22 cellular contexts compared by ENCODE assay signal in genomic region chr17:2962729-2963128, GRCh38.
A peak's percentile ranks its signal among the peaks of the same experiment; 100 is the strongest.
DNase-seq lines count a peak whose midpoint lies in the region; ATAC-seq, FAIRE-seq and TF ChIP-seq lines count a peak whose summit lies in the region.
"Had no signal": no experiment of that assay in that cellular context is flagged by ENCODE, and none has a peak within 500 bp of the region (broad histone marks: within the 10 kb centered on the region; RNA-seq: fewer than 3 reads in every experiment).

No MANE protein-coding gene starts in this region.

- no peak overlapping the region for H3K4me3 ChIP-seq in neuronal stem cell (ENCODE audit: low read length in 2 of 2)
- H3K4me3 ChIP-seq: SJSA1 had no signal

- no peaks in the 10 kb centered on the region for H3K9me3 Mint-ChIP-seq in activated T-cell treated with anti-CD3 and anti-CD28 coated beads, Interleukin-2, amount 50 U/mL, for 24 hours
- H3K9me3 Mint-ChIP-seq: CD8-positive, alpha-beta memory T cell had no signal

- H3K4me2 ChIP-seq in neuronal stem cell (ENCODE audit: insufficient read depth, low read length, poor library complexity, severe bottlenecking), result no peak overlapping the region
- H3K4me2 ChIP-seq: KMS-11 had no signal

- no peak overlapping the region for H3K4ac ChIP-seq in neuronal stem cell (ENCODE audit: low read length)

- H3K27ac ChIP-seq in VCaP (peak overlapping the region; percentile 98; the same call in 1 of the 2 replicates), neuronal stem cell (replicated peaks; ENCODE audit: low read length) (no peak overlapping the region)
- H3K27ac ChIP-seq: KMS-11, SJSA1 had no signal

- H2BK15ac ChIP-seq in neuronal stem cell (ENCODE audit: low read length), result peak overlapping the region; percentile 45

- peaks cover 9% of the 10 kb centered on the region for H3K36me3 Mint-ChIP-seq in activated T-cell treated with anti-CD3 and anti-CD28 coated beads, Interleukin-2, amount 50 U/mL, for 24 hours (ENCODE audit: low read depth)

- no peaks in the 10 kb centered on the region for H3K79me1 ChIP-seq in neuronal stem cell (ENCODE audit: low read depth, low read length)

- no CpG with 5 or more reads among the region's 14 CpGs for WGBS in neuronal stem cell (ENCODE audit: extremely low coverage in 2 of 2, insufficient read length in 2 of 2, insufficient replicate concordance in 1 of 2), 2 donors

- H4K8ac ChIP-seq in neuronal stem cell (ENCODE audit: low read depth, low read length), result no peak overlapping the region

- peaks cover 4 to 21% of the 10 kb centered on the region in 2 donors for H3K4me1 ChIP-seq in neuronal stem cell (ENCODE audit: control insufficient read depth in 2 of 2, insufficient read depth in 1 of 2, low read depth in 1 of 2, low read length in 2 of 2)

- peak overlapping the region; percentile 47 for H2AK5ac ChIP-seq in neuronal stem cell (ENCODE audit: low read depth, low read length)

- H3K14ac ChIP-seq in neuronal stem cell (ENCODE audit: low read length), result no peak overlapping the region

- H3K36me3 ChIP-seq in neuronal stem cell (replicated peaks in 1 of 2; ENCODE audit: control insufficient read depth in 2 of 2, insufficient read depth in 2 of 2, low read length in 2 of 2), result no peaks in the 10 kb centered on the region
- H3K36me3 ChIP-seq: SJSA1 had no signal

- H3K27me3 Mint-ChIP-seq in activated T-cell treated with anti-CD3 and anti-CD28 coated beads, Interleukin-2, amount 50 U/mL, for 24 hours, result no peaks in the 10 kb centered on the region

- no peak overlapping the region for H2AFZ ChIP-seq in neuronal stem cell (ENCODE audit: low read length)

- no peak overlapping the region for H3K23ac ChIP-seq in neuronal stem cell (ENCODE audit: low read depth, low read length, poor library complexity)

- no peaks in the 10 kb centered on the region for H3K27me3 ChIP-seq in neuronal stem cell (ENCODE audit: control insufficient read depth in 3 of 3, insufficient read depth in 3 of 3, low read depth in 1 of 3, low read length in 3 of 3)
- H3K27me3 ChIP-seq: SJSA1 had no signal

- H3K4me1 Mint-ChIP-seq in activated T-cell treated with anti-CD3 and anti-CD28 coated beads, Interleukin-2, amount 50 U/mL, for 24 hours (ENCODE audit: low read depth), result no peaks in the 10 kb centered on the region

- no peak overlapping the region for H2BK5ac ChIP-seq in neuronal stem cell (ENCODE audit: low read length)

- FAIRE-seq in GM19239 (lab: Jason Lieb, UNC), result no peak
- FAIRE-seq: A204.1, D721Med, GM12892 had no signal

- H2BK12ac ChIP-seq in neuronal stem cell (ENCODE audit: low read length), result no peak overlapping the region

- H3K27ac Mint-ChIP-seq in activated T-cell treated with anti-CD3 and anti-CD28 coated beads, Interleukin-2, amount 50 U/mL, for 24 hours, result no peak overlapping the region
- H3K27ac Mint-ChIP-seq: CD8-positive, alpha-beta memory T cell had no signal

- no peak for ATAC-seq in HG03095 (IDR thresholded peaks at IDR 0.05; ENCODE audit: unreplicated experiment)
- ATAC-seq: Panc1 had no signal

- no peaks in the 10 kb centered on the region for H3K9me3 ChIP-seq in neuronal stem cell (replicated peaks in 1 of 2; ENCODE audit: control insufficient read depth in 2 of 2, insufficient read depth in 1 of 2, low read depth in 1 of 2, low read length in 2 of 2)
- H3K9me3 ChIP-seq: SJSA1 had no signal

- TF ChIP-seq CTCF in VCaP (conservative IDR thresholded peaks at IDR 0.05), result no peak

- H4K91ac ChIP-seq in neuronal stem cell (ENCODE audit: low read depth, low read length, poor library complexity), result no peak overlapping the region

- H3K4me3 Mint-ChIP-seq in activated T-cell treated with anti-CD3 and anti-CD28 coated beads, Interleukin-2, amount 50 U/mL, for 24 hours, result no peak overlapping the region
- H3K4me3 Mint-ChIP-seq: CD8-positive, alpha-beta memory T cell had no signal

- no peak overlapping the region for H2BK120ac ChIP-seq in neuronal stem cell (ENCODE audit: low read depth, low read length)

- peak overlapping the region; percentile 7 for H3K18ac ChIP-seq in neuronal stem cell (ENCODE audit: low read length)

- DNase-seq in activated T-cell treated with anti-CD3 and anti-CD28 coated beads, Interleukin-2, amount 50 U/mL, for 24 hours, result peak; percentile 11
- no peak for DNase-seq in activated T-cell treated with anti-CD3 and anti-CD28 coated beads, Interleukin-2, amount 50 U/mL, for 1 hour
- DNase-seq in neuronal stem cell (ENCODE audit: low spot score) (no peak), ureter (ENCODE audit: low spot score) (peak; percentile 40), GM19239 (ENCODE audit: insufficient read length, low spot score) (no peak), MV-4-11 (lab: John Stamatoyannopoulos, UW) (no peak)
- DNase-seq: CD8-positive, alpha-beta memory T cell; GOT3; NCI-H1092; NCI-H1436 treated with DMSO at 0.1 percent for 48 hours; NCI-H2029 treated with DMSO at 0.1 percent for 48 hours; NCI-H2171; NCI-H446; NCI-H69 had no signal

- H3K9ac ChIP-seq in neuronal stem cell (ENCODE audit: low read depth, low read length, poor library complexity), result no peak overlapping the region
- H3K9ac ChIP-seq: KMS-11 had no signal

Comparison
In these comparisons a context has a peak if more than half of its experiments do, and no peak if none do; other contexts are left out.
1. DNase-seq: peak in activated T-cell treated with anti-CD3 and anti-CD28 coated beads, Interleukin-2, amount 50 U/mL, for 24 hours (single experiment) and ureter (single experiment); none in activated T-cell treated with anti-CD3 and anti-CD28 coated beads, Interleukin-2, amount 50 U/mL, for 1 hour (single experiment), neuronal stem cell (single experiment), GM19239 (single experiment) and MV-4-11 (single experiment).